In the genomic region with DNA sequence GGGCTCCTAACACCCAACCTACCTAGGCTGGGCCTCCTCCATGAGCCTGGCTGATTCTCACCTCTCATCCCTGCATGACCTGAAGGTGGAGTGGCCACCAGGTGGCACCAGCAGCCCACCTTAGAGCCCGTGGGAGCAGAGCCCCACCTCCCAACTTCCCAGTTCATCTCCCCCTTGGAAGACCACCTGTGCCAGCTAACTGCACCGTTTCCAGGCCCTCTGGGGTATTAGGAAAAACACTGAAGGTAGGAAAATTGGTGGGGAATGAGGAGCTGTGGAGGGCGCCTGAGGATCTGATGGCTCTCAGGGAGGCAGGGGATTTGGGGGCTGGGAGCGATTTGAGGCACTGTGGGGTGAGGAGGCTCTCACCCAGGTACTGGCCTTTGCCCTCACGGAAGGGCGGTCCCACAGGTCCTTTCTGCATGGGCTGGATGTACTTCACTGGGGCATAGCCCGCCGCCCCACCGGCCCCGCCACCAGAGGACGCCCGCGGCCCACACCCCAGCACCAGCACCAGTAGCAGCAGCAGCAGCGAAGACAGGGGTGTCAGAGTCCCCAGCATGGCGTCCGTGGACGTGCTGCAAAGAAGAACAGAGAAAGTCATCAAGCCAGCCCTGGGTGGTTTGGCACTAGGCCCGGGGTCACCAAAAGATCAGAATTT, we compare ENCODE assay signal across 8 cellular contexts. TPM values are rescaled to one million over a fixed set of nuclear protein-coding genes. Genes with fewer than 3 reads are reported as not detected.
A peak's percentile ranks its signal among the peaks of the same experiment; 100 is the strongest.
DNase-seq lines count a peak whose midpoint lies in the region; ATAC-seq and TF ChIP-seq lines count a peak whose summit lies in the region.

No MANE protein-coding gene starts in this region.

- H3K27ac Mint-ChIP-seq in chondrocyte (ENCODE audit: unreplicated experiment) = no peak overlapping the region

- peaks cover 14% of the 10 kb centered on the region for H3K4me1 Mint-ChIP-seq in chondrocyte (ENCODE audit: low read depth)

- H3K4me3 Mint-ChIP-seq in chondrocyte (ENCODE audit: unreplicated experiment) = no peak overlapping the region

- no peak overlapping the region for H3K4me3 ChIP-seq in AG04450 (ENCODE audit: low read depth, low read length)

- CTCF ChIA-PET in AG04450 (lab: Charles Lee) = interaction anchor here (0.6 to 10.4 kb wide), 24 partner anchors 11 to 320 kb away, joined by 3 to 145 read pairs (median 4); a partner anchor contains a TSS

- H3K27me3 ChIP-seq in AG04450 (ENCODE audit: control insufficient read depth, insufficient read depth, low read length) = no peaks in the 10 kb centered on the region

- no peak for TF ChIP-seq POLR2A in GM18505 (IDR thresholded peaks at IDR 0.05; ENCODE audit: borderline replicate concordance, extremely low read depth, insufficient read depth, insufficient read length)

- no peaks in the 10 kb centered on the region for H3K36me3 Mint-ChIP-seq in chondrocyte (ENCODE audit: low read depth)

- no peaks in the 10 kb centered on the region for H3K9me3 Mint-ChIP-seq in chondrocyte (ENCODE audit: low read depth)

- H3K9me3 ChIP-seq in AG04450 (ENCODE audit: control insufficient read depth, insufficient read depth, low read length) = no peaks in the 10 kb centered on the region; the same call in 1 of the 2 replicates

- POLR2A ChIA-PET in AG04450 (lab: Yijun Ruan, JAX) = no interaction called here

- H3K27ac ChIP-seq in AG04450 (ENCODE audit: low read depth, low read length) = no peak overlapping the region

- no peaks in the 10 kb centered on the region for H3K27me3 Mint-ChIP-seq in chondrocyte (ENCODE audit: low read depth)

- TF ChIP-seq CTCF in AG04450 (IDR thresholded peaks at IDR 0.05; ENCODE audit: low read depth, low read length) = peak; percentile 86
- TF ChIP-seq CTCF in chondrocyte (IDR thresholded peaks at IDR 0.05) = peak; percentile 94

- peak; percentile 94 for ATAC-seq in left lobe of liver
- no peak for ATAC-seq in GM18505 (IDR thresholded peaks at IDR 0.05; ENCODE audit: unreplicated experiment)

- DNase-seq in AG04450 (ENCODE audit: low read depth, low spot score) (peak; percentile 45), GM19238 (ENCODE audit: insufficient read length, low spot score) (peak; percentile 78), NCI-H2227 (lab: John Stamatoyannopoulos, UW; ENCODE audit: unreplicated experiment) (peak; percentile 90), chondrocyte (ENCODE audit: low spot score) (no peak), left lobe of liver (ENCODE audit: low spot score) (peak; percentile 77)
- DNase-seq in activated CD4-positive, alpha-beta T cell treated with anti-CD3 and anti-CD28 coated beads for 4 hours = peak; percentile 71 to 78
- DNase-seq in stimulated activated CD4-positive, alpha-beta T cell treated with anti-CD3 and anti-CD28 coated beads, Interleukin-4, amount 100 ng/mL, for 4 hours = peak; percentile 60 to 75

RNA-seq across cellular contexts. Expression of a gene that starts 11.1 kb away (rescaled TPM):
- polyA plus RNA-seq in AG04450 (2011; rRNA removed) = 22.1 and 26.5 TPM in 2 replicates
- 13.2 and 18.6 TPM in 2 replicates for polyA minus RNA-seq in AG04450 (2011; rRNA and poly(A)+ RNA removed)
- total RNA-seq in chondrocyte (24.0 to 26.9 TPM (median 26.8 TPM) in 3 replicates), left lobe of liver (9.0 TPM)

RNA-seq across cellular contexts. Expression of a gene that starts 15.9 kb away (rescaled TPM):
- polyA plus RNA-seq in AG04450 (2011; rRNA removed) = 0.12 TPM in 2 replicates
- polyA minus RNA-seq in AG04450 (2011; rRNA and poly(A)+ RNA removed) = 0.30 TPM in 1 of 2 replicates, not detected in the other
- total RNA-seq in chondrocyte (0.17 TPM in 1 of 3 replicates, not detected in the others), left lobe of liver (not detected)

RNA-seq across cellular contexts. Expression of a gene that starts 25.2 kb away (rescaled TPM):
- polyA plus RNA-seq in AG04450 (2011; rRNA removed) = 1.5 and 1.6 TPM in 2 replicates
- polyA minus RNA-seq in AG04450 (2011; rRNA and poly(A)+ RNA removed) = 0.83 and 1.1 TPM in 2 replicates
- total RNA-seq in chondrocyte = 10.8 to 18.1 TPM (median 17.4 TPM) in 3 replicates
- 0.50 TPM for total RNA-seq in left lobe of liver

RNA-seq across cellular contexts. Expression of a gene that starts 49.5 kb away (rescaled TPM):
- 88.5 and 92.3 TPM in 2 replicates for polyA plus RNA-seq in AG04450 (2011; rRNA removed)
- polyA minus RNA-seq in AG04450 (2011; rRNA and poly(A)+ RNA removed) = 27.3 and 30.2 TPM in 2 replicates
- total RNA-seq in chondrocyte = 67.7 to 74.5 TPM (median 69.7 TPM) in 3 replicates
- 24.8 TPM for total RNA-seq in left lobe of liver

RNA-seq across cellular contexts. Expression of a gene that starts 56.1 kb away (rescaled TPM):
- polyA plus RNA-seq in AG04450 (2011; rRNA removed) = 23.4 and 28.2 TPM in 2 replicates
- 32.6 and 42.3 TPM in 2 replicates for polyA minus RNA-seq in AG04450 (2011; rRNA and poly(A)+ RNA removed)
- total RNA-seq in chondrocyte = 159 to 177 TPM (median 173 TPM) in 3 replicates
- 13.3 TPM for total RNA-seq in left lobe of liver
